13 cellular contexts compared by ENCODE assay signal in genomic region chr10:62491597-62491996, GRCh38.
"Had no signal": no experiment of that assay in that cellular context is flagged by ENCODE, and none has a peak within 500 bp of the region (broad histone marks: within the 10 kb centered on the region; RNA-seq: fewer than 3 reads in every experiment).

No MANE protein-coding gene starts in this region.

- DNase-seq: activated CD4-positive, alpha-beta memory T cell treated with anti-CD3 and anti-CD28 coated beads, Interleukin-2, amount 10 ng/mL, durations not matched to agents 7 days and 5 days; activated naive CD8-positive, alpha-beta T cell treated with anti-CD3 and anti-CD28 coated beads, Interleukin-2, amount 10 ng/mL, durations not matched to agents 7 days and 5 days; cortex of kidney; effector memory CD4-positive, alpha-beta T cell; glutamatergic neuron; left cardiac atrium; nucleus accumbens; stimulated activated naive B cell treated with anti-CD40 and anti-IgM and Interleukin-4, amounts not matched to agents 10 μg/mL and 1 μg/mL and 100 μg/mL, for 72 hours; T1000; transverse colon had no signal

- H3K4me3 ChIP-seq: lung, transverse colon had no signal

- H3K36me3 ChIP-seq: transverse colon had no signal

- H3K9me3 ChIP-seq: transverse colon had no signal

- H3K27ac ChIP-seq: epithelial cell of prostate, transverse colon, VCaP had no signal

- H3K27me3 ChIP-seq: transverse colon had no signal

- H3K4me1 ChIP-seq: transverse colon had no signal
